Comparison of ENCODE assay signal across 10 cellular contexts in genomic region chr12:111600296-111600562, GRCh38. TPM values are rescaled to one million over a fixed set of nuclear protein-coding genes. Genes with fewer than 3 reads are reported as not detected.
DNase-seq lines count a peak whose midpoint lies in the region; ATAC-seq and TF ChIP-seq lines count a peak whose summit lies in the region.
"Had no signal": no experiment of that assay in that cellular context is flagged by ENCODE, and none has a peak within 500 bp of the region (broad histone marks: within the 10 kb centered on the region; RNA-seq: fewer than 3 reads in every experiment).

No MANE protein-coding gene starts in this region.

- peak overlapping the region; percentile 74 to 93 (median 86) for H3K4me3 Mint-ChIP-seq in naive thymus-derived CD4-positive, alpha-beta T cell

- H3K4me2 ChIP-seq in Loucy (ENCODE audit: low read depth, low read length, poor library complexity, severe bottlenecking), result peak overlapping the region; percentile 90

- no peaks in the 10 kb centered on the region for H3K27me3 ChIP-seq in BE2C
- no peaks in the 10 kb centered on the region for H3K27me3 ChIP-seq in Loucy (ENCODE audit: insufficient read depth, low read length, poor library complexity, severe bottlenecking)
- H3K27me3 ChIP-seq in naive thymus-derived CD4-positive, alpha-beta T cell (ENCODE audit: control insufficient read depth in 2 of 2, insufficient read depth in 2 of 2, low read length in 2 of 2), result no peaks in the 10 kb centered on the region

- peak overlapping the region; percentile 83 to 93 (median 89) for H3K27ac Mint-ChIP-seq in naive thymus-derived CD4-positive, alpha-beta T cell

- no peak for TF ChIP-seq CTCF in BE2C (IDR thresholded peaks at IDR 0.05; ENCODE audit: low read depth, low read length)
- no peak for TF ChIP-seq CTCF in Loucy (conservative IDR thresholded peaks at IDR 0.05; ENCODE audit: low read length)
- TF ChIP-seq CTCF in coronary artery (IDR thresholded peaks at IDR 0.05), result no peak

- intact Hi-C loops in naive thymus-derived CD4-positive, alpha-beta T cell (cut with micrococcal nuclease), result loop anchor here in 1 of 2 donors (1.0 kb wide), 1 partner anchor 194 kb away; no protein-coding TSS in a partner anchor

- peaks cover 30% of the 10 kb centered on the region for H4K20me1 ChIP-seq in Loucy (ENCODE audit: insufficient read depth, low read length, poor library complexity, severe bottlenecking)

- no peak for DNase-seq in BE2C
- no peak for DNase-seq in coronary artery (ENCODE audit: low spot score)
- DNase-seq in naive thymus-derived CD4-positive, alpha-beta T cell, result peak in 1 of 9 donors; percentile 7
- DNase-seq in AG08396 (ENCODE audit: low spot score), result no peak
- DNase-seq in epidermal melanocyte (ENCODE audit: insufficient read length, low spot score), result no peak
- DNase-seq: effector CD4-positive, alpha-beta T cell; NCI-H1417 treated with DMSO at 0.1 percent for 48 hours had no signal

- H3K9me3 ChIP-seq in BE2C, result no peaks in the 10 kb centered on the region
- no peaks in the 10 kb centered on the region for H3K9me3 ChIP-seq in Loucy (ENCODE audit: insufficient read depth, low read depth, low read length)
- no peaks in the 10 kb centered on the region for H3K9me3 ChIP-seq in naive thymus-derived CD4-positive, alpha-beta T cell (ENCODE audit: control insufficient read depth in 2 of 3, low read length in 3 of 3)

- no peaks in the 10 kb centered on the region for H3F3A ChIP-seq in Loucy (ENCODE audit: low read depth)

- H3K4me1 ChIP-seq in BE2C (no peaks in the 10 kb centered on the region; the same call in 1 of the 2 replicates), Loucy (ENCODE audit: insufficient read depth, low read length, poor library complexity, severe bottlenecking) (peaks cover 17% of the 10 kb centered on the region)
- H3K4me1 ChIP-seq in naive thymus-derived CD4-positive, alpha-beta T cell (ENCODE audit: control insufficient read depth in 2 of 2, insufficient read depth in 2 of 2, low read length in 2 of 2), result peaks cover 3 to 5% of the 10 kb centered on the region in 2 donors

- H3K4me3 ChIP-seq in BE2C (ENCODE audit: low read depth, low read length) (peak overlapping the region; percentile 92), Loucy (ENCODE audit: low read length, poor library complexity, severe bottlenecking) (peak overlapping the region; percentile 80), coronary artery (peak overlapping the region; percentile 92)
- H3K4me3 ChIP-seq in naive thymus-derived CD4-positive, alpha-beta T cell (ENCODE audit: low read length), result peak overlapping the region; percentile 80

- H3K27me3 Mint-ChIP-seq in naive thymus-derived CD4-positive, alpha-beta T cell, result no peaks in the 10 kb centered on the region

- CTCF ChIA-PET in naive thymus-derived CD4-positive, alpha-beta T cell (lab: Charles Lee), result no interaction called here

- POLR2A ChIA-PET in naive thymus-derived CD4-positive, alpha-beta T cell (lab: Charles Lee), result no interaction called here

- peak overlapping the region; percentile 90 for H2AFZ ChIP-seq in Loucy (ENCODE audit: low read length)

- H3K9me3 Mint-ChIP-seq in naive thymus-derived CD4-positive, alpha-beta T cell, result peaks cover 0 to 11% (median 0%) of the 10 kb centered on the region in 11 donors

- peak overlapping the region; percentile 89 to 99 for H3K27ac ChIP-seq in coronary artery
- H3K27ac ChIP-seq in naive thymus-derived CD4-positive, alpha-beta T cell (ENCODE audit: low read depth, low read length), result peak overlapping the region; percentile 80

- peaks cover 0 to 4% (median 0%) of the 10 kb centered on the region in 5 donors for H3K36me3 Mint-ChIP-seq in naive thymus-derived CD4-positive, alpha-beta T cell

- peaks cover 33% of the 10 kb centered on the region for H3K79me2 ChIP-seq in Loucy (ENCODE audit: insufficient read depth, low read length)

- H3K4me1 Mint-ChIP-seq in naive thymus-derived CD4-positive, alpha-beta T cell, result peaks cover 17 to 33% (median 21%) of the 10 kb centered on the region in 7 donors

- peaks cover 5% of the 10 kb centered on the region; the same call in 1 of the 2 replicates for H3K36me3 ChIP-seq in BE2C
- H3K36me3 ChIP-seq in Loucy (ENCODE audit: insufficient read depth, low read length), result no peaks in the 10 kb centered on the region
- H3K36me3 ChIP-seq in naive thymus-derived CD4-positive, alpha-beta T cell (ENCODE audit: control insufficient read depth in 2 of 3, insufficient read depth in 3 of 3, low read length in 3 of 3), result peaks cover 0 to 15% (median 0%) of the 10 kb centered on the region in 3 experiments

- H3K9me2 ChIP-seq in Loucy (replicated peaks; ENCODE audit: low read depth, low read length), result no peaks in the 10 kb centered on the region

- H3K9ac ChIP-seq in Loucy (ENCODE audit: low read depth, low read length, poor library complexity, severe bottlenecking), result peak overlapping the region; percentile 73

- no peak for ATAC-seq in naive thymus-derived CD4-positive, alpha-beta T cell
- ATAC-seq in HG03565 (IDR thresholded peaks at IDR 0.05; ENCODE audit: unreplicated experiment) (no peak), HG02938 (IDR thresholded peaks at IDR 0.05; ENCODE audit: unreplicated experiment) (no peak)

RNA-seq across cellular contexts. Expression of gene ATXN2, which starts 1.1 kb away (rescaled TPM):
- polyA plus RNA-seq in BE2C (2012; ENCODE audit: insufficient read depth, insufficient read length, low read depth), result 88.6 TPM
- 10 to 100 TPM; 39.7 to 71.9 (median 52.8) TPM for total RNA-seq in naive thymus-derived CD4-positive, alpha-beta T cell
- 10 to 100 TPM; 23.9 to 32.2 TPM for polyA plus RNA-seq in naive thymus-derived CD4-positive, alpha-beta T cell
